In genomic region chr19:55599468-55600335, GRCh38 we compare ENCODE assay signal across 1 cellular context.
TF ChIP-seq lines count a peak whose summit lies in the region.

TSS of gene FIZ1 (minus strand) at chr19:55599517. CDS start at chr19:55597865, 1,652 bp downstream.
TSS of gene ZNF524 (plus strand) at chr19:55600288. CDS start at chr19:55602113, 1,825 bp downstream.

TF ChIP-seq in neural cell, 6 proteins besides CTCF, POLR2A, EP300 and RAD21 (continued from another document):
- TF ChIP-seq REST (IDR thresholded peaks at IDR 0.05; ENCODE audit: borderline replicate concordance), result peak; percentile 65
- TF ChIP-seq SMC3 (conservative IDR thresholded peaks at IDR 0.05; ENCODE audit: poor library complexity), result no peak
- TF ChIP-seq TAF1 (IDR thresholded peaks at IDR 0.05; ENCODE audit: low read depth), result peak; percentile 87
- TF ChIP-seq EZH2 (IDR thresholded peaks at IDR 0.05; ENCODE audit: borderline replicate concordance, insufficient read depth, low read length, poor library complexity, severe bottlenecking), result no peak
- peak; percentile 60 for TF ChIP-seq MXI1 (conservative IDR thresholded peaks at IDR 0.05; ENCODE audit: poor library complexity, severe bottlenecking)
